ENCODE assay signal across 17 cellular contexts in genomic region chr4:2516635-2517034, GRCh38. TPM values are rescaled to one million over a fixed set of nuclear protein-coding genes. Genes with fewer than 3 reads are reported as not detected.
DNase-seq lines count a peak whose midpoint lies in the region; ATAC-seq and TF ChIP-seq lines count a peak whose summit lies in the region.
"Had no signal": no experiment of that assay in that cellular context is flagged by ENCODE, and none has a peak within 500 bp of the region (broad histone marks: within the 10 kb centered on the region; RNA-seq: fewer than 3 reads in every experiment).

No MANE protein-coding gene starts in this region.

- ATAC-seq in left ventricle myocardium superior (peak; percentile 6), left cardiac atrium (no peak), RWPE2 (ENCODE audit: low read depth) (peak; percentile 32; the same call in 1 of the 3 replicates)

- H3K27me3 ChIP-seq in RWPE2 (ENCODE audit: insufficient read depth, poor library complexity, severe bottlenecking), result no peaks in the 10 kb centered on the region
- no peaks in the 10 kb centered on the region for H3K27me3 ChIP-seq in tibial artery
- no peaks in the 10 kb centered on the region for H3K27me3 ChIP-seq in BE2C

- H3K27me3 Mint-ChIP-seq in dendritic cell treated with granulocyte-macrophage colony-stimulating factor and Interleukin-4, amounts not matched to agents 40 ng/mL and 50 ng/mL, for 4 days, result no peaks in the 10 kb centered on the region

- TF ChIP-seq CTCF in RWPE2 (IDR thresholded peaks at IDR 0.05; ENCODE audit: poor library complexity, severe bottlenecking), result no peak
- no peak for TF ChIP-seq CTCF in tibial artery (IDR thresholded peaks at IDR 0.05)
- TF ChIP-seq CTCF in BE2C (IDR thresholded peaks at IDR 0.05; ENCODE audit: low read depth, low read length), result no peak

- H3K4me1 Mint-ChIP-seq in dendritic cell treated with granulocyte-macrophage colony-stimulating factor and Interleukin-4, amounts not matched to agents 40 ng/mL and 50 ng/mL, for 4 days (ENCODE audit: low read depth), result no peaks in the 10 kb centered on the region

- no peak overlapping the region for H3K27ac ChIP-seq in RWPE2 (ENCODE audit: poor library complexity, severe bottlenecking)
- H3K27ac ChIP-seq in tibial artery, result peak overlapping the region; percentile 33 to 66

- no peak overlapping the region for H3K4me3 Mint-ChIP-seq in dendritic cell treated with granulocyte-macrophage colony-stimulating factor and Interleukin-4, amounts not matched to agents 40 ng/mL and 50 ng/mL, for 4 days

- H3K36me3 ChIP-seq in RWPE2 (ENCODE audit: low read depth) (peaks cover 33% of the 10 kb centered on the region), tibial artery (peaks cover 32 to 35% (median 34%) of the 10 kb centered on the region in 3 donors), BE2C (peaks cover 38% of the 10 kb centered on the region)

- intact Hi-C loops in left ventricle myocardium superior (cut with micrococcal nuclease), result no loop called here
- intact Hi-C loops in left cardiac atrium (cut with DNase I), result no loop called here
- intact Hi-C loops in dendritic cell treated with granulocyte-macrophage colony-stimulating factor and Interleukin-4, amounts not matched to agents 40 ng/mL and 50 ng/mL, for 4 days (cut with micrococcal nuclease), result no loop called here
- intact Hi-C loops in tibial artery (cut with DNase I; ENCODE audit: low total_unique reads), result no loop called here

- DNase-seq in left ventricle myocardium superior (no peak), left cardiac atrium (no peak), RWPE2 (ENCODE audit: low spot score) (no peak), tibial artery (no peak), BE2C (no peak), NOMO-1 treated with DMSO at 0.1 percent for 48 hours (lab: John Stamatoyannopoulos, UW; ENCODE audit: unreplicated experiment) (no peak)
- no peak for DNase-seq in stimulated activated CD8-positive, alpha-beta memory T cell treated with anti-CD3 and anti-CD28 coated beads, Interleukin-4, amount 100 ng/mL, for 48 hours
- DNase-seq: GF-D8, HCEC 1CT, Karpas-422, MM.1S, NCI-H1105, NCI-H1694 treated with DMSO at 0.1 percent for 48 hours, NCI-H446, NCI-H774, SHP77 treated with DMSO at 0.1 percent for 48 hours had no signal

- no peaks in the 10 kb centered on the region for H3K4me1 ChIP-seq in RWPE2 (ENCODE audit: insufficient read depth, poor library complexity, severe bottlenecking)
- peaks cover 0 to 20% (median 14%) of the 10 kb centered on the region in 4 donors for H3K4me1 ChIP-seq in tibial artery
- H3K4me1 ChIP-seq in BE2C, result no peaks in the 10 kb centered on the region

- H3K9me3 ChIP-seq in RWPE2 (ENCODE audit: severe bottlenecking), result no peaks in the 10 kb centered on the region
- no peaks in the 10 kb centered on the region for H3K9me3 ChIP-seq in tibial artery
- H3K9me3 ChIP-seq in BE2C, result no peaks in the 10 kb centered on the region

- peaks cover 70% of the 10 kb centered on the region for H3K36me3 Mint-ChIP-seq in dendritic cell treated with granulocyte-macrophage colony-stimulating factor and Interleukin-4, amounts not matched to agents 40 ng/mL and 50 ng/mL, for 4 days (ENCODE audit: low read depth)

- H3K4me3 ChIP-seq in RWPE2 (ENCODE audit: severe bottlenecking) (no peak overlapping the region), tibial artery (no peak overlapping the region), BE2C (ENCODE audit: low read depth, low read length) (no peak overlapping the region)

- no peaks in the 10 kb centered on the region for H3K9me3 Mint-ChIP-seq in dendritic cell treated with granulocyte-macrophage colony-stimulating factor and Interleukin-4, amounts not matched to agents 40 ng/mL and 50 ng/mL, for 4 days

- H3K27ac Mint-ChIP-seq in dendritic cell treated with granulocyte-macrophage colony-stimulating factor and Interleukin-4, amounts not matched to agents 40 ng/mL and 50 ng/mL, for 4 days, result peak overlapping the region; percentile 2

RNA-seq across cellular contexts. Expression of gene FAM193A, which starts 19.8 kb away (rescaled TPM):
- 16.0 TPM for total RNA-seq in left ventricle myocardium superior
- total RNA-seq in left cardiac atrium, result 10 to 100 TPM; 15.1 to 16.6 TPM
- polyA plus RNA-seq in BE2C (2012; ENCODE audit: insufficient read depth, insufficient read length, low read depth), result 16.7 TPM

RNA-seq across cellular contexts. Expression of gene RNF4, which starts 47.7 kb away (rescaled TPM):
- total RNA-seq in left ventricle myocardium superior, result 26.1 TPM
- 10 to 100 TPM; 22.5 to 37.0 TPM for total RNA-seq in left cardiac atrium
- polyA plus RNA-seq in BE2C (2012; ENCODE audit: insufficient read depth, insufficient read length, low read depth), result 49.0 TPM

Comparison
In these comparisons a context has a peak if more than half of its experiments do, and no peak if none do; other contexts are left out.
1. ATAC-seq: peak in left ventricle myocardium superior (single experiment) and RWPE2 (single experiment); none in left cardiac atrium (0 of 2).